Comparison of ENCODE assay signal across 10 cellular contexts in genomic region chr4:7469023-7469422, GRCh38. TPM values are rescaled to one million over a fixed set of nuclear protein-coding genes. Genes with fewer than 3 reads are reported as not detected.
"Had no signal": no experiment of that assay in that cellular context is flagged by ENCODE, and none has a peak within 500 bp of the region (broad histone marks: within the 10 kb centered on the region; RNA-seq: fewer than 3 reads in every experiment).

No MANE protein-coding gene starts in this region.

- H3K9me3 Mint-ChIP-seq: HFFc6 had no signal

- H2AFZ ChIP-seq: GM23248 had no signal

- H3K4me3 ChIP-seq: GM23248 had no signal

- FAIRE-seq: H54 had no signal

- H3K27ac ChIP-seq: GM23248, HL-60 had no signal

- H3K4me3 Mint-ChIP-seq: HFFc6, IgD-negative memory B cell had no signal

- H3K9ac ChIP-seq: GM23248 had no signal

- H3K27ac Mint-ChIP-seq: H9, HFFc6, IgD-negative memory B cell had no signal

- DNase-seq: GM23248, GOT3, H9, HCEC 1CT, HFFc6, KG1 had no signal

RNA-seq across cellular contexts. Expression of gene PSAPL1, which starts 34.3 kb away (rescaled TPM):
- total RNA-seq: GM23248, HFFc6, HT1080 had no signal
- polyA plus RNA-seq: GM23248, IgD-negative memory B cell had no signal
